In the genomic region with DNA sequence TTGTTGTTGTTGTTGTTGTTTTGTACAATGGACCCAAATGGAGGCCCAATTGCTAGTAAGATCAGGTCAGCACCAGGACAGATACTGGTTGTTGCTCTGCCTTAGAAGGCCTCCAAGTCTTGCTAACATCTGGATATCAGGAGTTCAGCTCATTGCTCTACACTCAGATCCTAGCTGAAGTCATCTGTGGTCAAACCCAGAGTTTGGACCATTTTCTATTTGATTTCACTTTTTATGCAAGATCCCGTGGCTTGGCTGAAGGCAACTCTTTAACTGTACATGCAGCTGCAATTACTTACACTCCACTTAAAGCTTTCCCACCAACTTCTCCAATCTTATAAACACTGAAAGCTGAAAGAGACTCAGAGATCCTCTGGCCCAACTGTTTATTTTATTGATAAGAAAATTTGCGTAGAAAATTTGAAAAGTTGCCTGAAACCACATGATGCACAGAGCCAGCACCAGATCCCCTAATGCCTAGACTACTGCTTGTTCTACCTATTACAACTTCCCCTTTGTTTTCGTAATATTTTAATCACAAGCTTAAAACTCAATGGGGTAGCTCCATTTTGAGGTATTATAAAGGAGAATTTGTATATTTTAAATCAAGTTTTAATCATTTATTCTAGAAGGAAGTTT, we compare ENCODE assay signal across 1 cellular context.
TF ChIP-seq lines count a peak whose summit lies in the region.

No MANE protein-coding gene starts in this region.

TF ChIP-seq in HEK293, 187 proteins besides CTCF, POLR2A, EP300 and RAD21 (continued from another document):
- no peak for TF ChIP-seq REST (tag by site-specific recombination; IDR thresholded peaks at IDR 0.05)
- TF ChIP-seq ZNF350 (tag by site-specific recombination; IDR thresholded peaks at IDR 0.05), result no peak
- no peak for TF ChIP-seq ZNF223 (tag by site-specific recombination; IDR thresholded peaks at IDR 0.05)
- TF ChIP-seq, protein P1, sequence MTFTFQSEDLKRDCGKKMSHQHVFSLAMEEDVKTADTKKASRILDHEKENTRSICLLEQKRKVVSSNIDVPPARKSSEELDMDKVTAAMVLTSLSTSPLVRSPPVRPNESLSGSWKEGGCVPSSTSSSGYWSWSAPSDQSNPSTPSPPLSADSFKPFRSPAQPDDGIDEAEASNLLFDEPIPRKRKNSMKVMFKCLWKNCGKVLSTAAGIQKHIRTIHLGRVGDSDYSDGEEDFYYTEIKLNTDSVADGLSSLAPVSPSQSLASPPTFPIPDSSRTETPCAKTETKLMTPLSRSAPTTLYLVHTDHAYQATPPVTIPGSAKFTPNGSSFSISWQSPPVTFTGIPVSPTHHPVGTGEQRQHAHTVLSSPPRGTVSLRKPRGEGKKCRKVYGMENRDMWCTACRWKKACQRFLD (tag by site-specific recombination; IDR thresholded peaks at IDR 0.05), result no peak
- no peak for TF ChIP-seq ZEB2 (tag by site-specific recombination; IDR thresholded peaks at IDR 0.05)
